ENCODE assay signal across 8 cellular contexts in the genomic region with DNA sequence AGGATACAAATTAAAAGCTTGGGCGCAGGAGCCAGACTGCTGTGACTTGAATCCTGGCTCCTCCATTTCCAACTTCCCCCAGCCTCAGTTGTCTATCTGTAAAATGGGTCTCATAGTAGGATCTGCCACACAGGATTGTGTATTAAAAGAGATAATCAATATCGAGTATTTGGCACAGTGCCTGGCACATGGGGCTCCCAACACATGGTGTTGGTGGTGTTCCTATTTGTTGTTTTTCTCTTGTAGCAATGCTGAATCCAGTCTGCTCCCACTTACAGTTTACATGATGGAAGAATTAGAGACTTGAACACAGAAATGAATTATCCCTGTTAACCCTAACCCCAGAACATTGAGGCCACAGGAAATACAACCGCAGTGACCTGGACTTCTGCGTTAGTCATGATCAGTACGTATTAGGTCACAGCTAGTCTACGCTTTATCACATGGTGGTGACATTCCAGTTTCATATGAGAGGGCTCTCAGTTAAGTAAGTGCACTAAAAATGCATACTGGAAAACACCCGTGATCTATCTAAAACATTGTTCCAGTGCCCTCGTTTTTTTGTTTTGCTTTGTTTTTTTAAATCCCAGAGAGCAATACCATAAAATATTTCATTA.
DNase-seq lines count a peak whose midpoint lies in the region; ATAC-seq, FAIRE-seq and TF ChIP-seq lines count a peak whose summit lies in the region.

No MANE protein-coding gene starts in this region.

- H3K9me3 ChIP-seq in A673 (ENCODE audit: low read depth, low read length, poor library complexity, severe bottlenecking) (peaks cover 11% of the 10 kb centered on the region), HUES48 (ENCODE audit: control insufficient read depth, insufficient read depth, low read length) (no peaks in the 10 kb centered on the region), K562 (replicated peaks; ENCODE audit: control insufficient read depth, insufficient read depth, low read depth, low read length) (no peaks in the 10 kb centered on the region), liver (ENCODE audit: control insufficient read depth in 4 of 4, low read length in 3 of 4) (no peaks in the 10 kb centered on the region)

- 23% methylated on average over 8 of the region's 8 CpGs for WGBS in K562 (ENCODE audit: insufficient coverage, low coverage, missing lambda C conversion rate)
- 58% methylated on average over 8 of the region's 8 CpGs for WGBS in liver

- no peak for DNase-seq in A673 (ENCODE audit: low spot score)
- DNase-seq in K562 (ENCODE audit: extremely low read depth in 1 of 4, low spot score in 3 of 4), result peak in 3 of 4 experiments; percentile 42 to 76 (median 71)
- no peak for DNase-seq in SIG-M5 treated with dmso at 0.1 percent for 504 hours (lab: John Stamatoyannopoulos, UW; ENCODE audit: unreplicated experiment)

- peak overlapping the region; percentile 59 for H3K27ac ChIP-seq in A673 (ENCODE audit: low read depth, low read length, poor library complexity, severe bottlenecking)
- peak overlapping the region; percentile 56 for H3K27ac ChIP-seq in HUES48 (ENCODE audit: low read depth, low read length)
- peak overlapping the region; percentile 52 for H3K27ac ChIP-seq in K562 (ENCODE audit: extremely low read depth, low read depth, low read length)
- peak overlapping the region; percentile 81 to 88 for H3K27ac ChIP-seq in liver (ENCODE audit: low read depth in 1 of 2, low read length in 2 of 2)

- TF ChIP-seq RAD21 in K562 (CRISPR knock-in tag; conservative IDR thresholded peaks at IDR 0.05 in 1 of 2, IDR thresholded peaks at IDR 0.05 in 1 of 2) (no peak), liver (IDR thresholded peaks at IDR 0.05) (no peak)

- no peaks in the 10 kb centered on the region for H3K79me2 ChIP-seq in K562 (ENCODE audit: control insufficient read depth, insufficient read depth, low read length)

- in situ Hi-C loops in K562 (cut with MboI), result loop anchor here (5.0 kb wide), 1 partner anchor 104 kb away; no protein-coding TSS in a partner anchor

- H4K20me1 ChIP-seq in K562 (replicated peaks; ENCODE audit: control insufficient read depth, insufficient read depth, low read length), result no peaks in the 10 kb centered on the region

- H3K4me1 ChIP-seq in A673 (ENCODE audit: insufficient read depth, low read length, poor library complexity, severe bottlenecking), result peaks cover 84% of the 10 kb centered on the region
- H3K4me1 ChIP-seq in HUES48 (ENCODE audit: control insufficient read depth, insufficient read depth, low read length), result peaks cover 26% of the 10 kb centered on the region
- H3K4me1 ChIP-seq in K562 (replicated peaks in 1 of 2; ENCODE audit: control insufficient read depth in 2 of 2, insufficient read depth in 2 of 2, low read length in 2 of 2), result peaks cover 5 to 15% of the 10 kb centered on the region in 2 experiments; a peak in 4 of 5 replicates
- peaks cover 19 to 58% (median 49%) of the 10 kb centered on the region in 4 donors for H3K4me1 ChIP-seq in liver (ENCODE audit: control insufficient read depth in 4 of 4, insufficient read depth in 4 of 4, low read length in 3 of 4)

- no peak for TF ChIP-seq POLR2A in K562 (conservative IDR thresholded peaks at IDR 0.05)

- H3K9ac ChIP-seq in HUES48 (ENCODE audit: low read depth, low read length), result no peak overlapping the region
- H3K9ac ChIP-seq in K562 (ENCODE audit: insufficient read depth in 1 of 2, low read depth in 2 of 2, low read length in 2 of 2), result peak overlapping the region in 1 of 2 experiments; percentile 8; a peak in 1 of 4 replicates
- H3K9ac ChIP-seq in liver (ENCODE audit: low read depth in 1 of 2, low read length in 2 of 2), result peak overlapping the region in 1 of 2 donors; percentile 93

- intact Hi-C loops in A673 (cut with micrococcal nuclease; ENCODE audit: unreplicated experiment) (loop anchor here (10.0 kb wide), 1 partner anchor 751 kb away; no protein-coding TSS in a partner anchor), K562 (cut with micrococcal nuclease) (no loop called here)

- no peak for TF ChIP-seq EP300 in K562 (IDR thresholded peaks at IDR 0.05; ENCODE audit: low read length)

- FAIRE-seq in K562 (lab: Jason Lieb, UNC), result no peak

- H3K4me3 ChIP-seq in A673 (ENCODE audit: low read depth, low read length, poor library complexity, severe bottlenecking) (no peak overlapping the region), HUES48 (ENCODE audit: low read depth, low read length) (no peak overlapping the region), K562 (no peak overlapping the region), liver (ENCODE audit: low read depth in 1 of 3, low read length in 3 of 3) (no peak overlapping the region)

- H3K4me2 ChIP-seq in K562 (ENCODE audit: insufficient read depth, low read length), result peak overlapping the region; percentile 27

- H3K36me3 ChIP-seq in A673 (ENCODE audit: insufficient read depth, low read length, poor library complexity, severe bottlenecking) (peaks cover 58% of the 10 kb centered on the region), HUES48 (ENCODE audit: control insufficient read depth, insufficient read depth, low read length) (no peaks in the 10 kb centered on the region), K562 (ENCODE audit: control insufficient read depth, insufficient read depth, low read length) (no peaks in the 10 kb centered on the region), liver (ENCODE audit: control insufficient read depth in 4 of 4, insufficient read depth in 3 of 4, low read depth in 1 of 4, low read length in 3 of 4) (peaks cover 0 to 2% (median 0%) of the 10 kb centered on the region in 4 donors)

- ATAC-seq in K562, result peak; percentile 84
- ATAC-seq in GM21447 (IDR thresholded peaks at IDR 0.05; ENCODE audit: unreplicated experiment), result no peak
- ATAC-seq in GM19328 (IDR thresholded peaks at IDR 0.05; ENCODE audit: unreplicated experiment), result no peak
- ATAC-seq in HG03097 (IDR thresholded peaks at IDR 0.05; ENCODE audit: low FRiP score, unreplicated experiment), result no peak

- POLR2A ChIA-PET in A673 (lab: Charles Lee; ENCODE audit: low non-redundant PET) (interaction anchor here (0.7 kb wide), 1 partner anchor 57 kb away, joined by 4 read pairs; no protein-coding TSS in a partner anchor), K562 (lab: Yijun Ruan, JAX) (interaction anchor here (0.9 to 1.9 kb wide), 4 partner anchors 9 to 56 kb away, joined by 3 to 6 read pairs (median 6); no protein-coding TSS in a partner anchor)

- no peaks in the 10 kb centered on the region for H3K9me1 ChIP-seq in K562 (ENCODE audit: control insufficient read depth, insufficient read depth, low read length)

- CTCF ChIA-PET in A673 (lab: Charles Lee), result no interaction called here
- CTCF ChIA-PET in K562 (lab: Yijun Ruan, JAX; ENCODE audit: low intra/inter-chr PET ratio), result no interaction called here

- BruUV-seq in A673 (replicated peaks; lab: Mats Ljungman, UMichigan) (TSS peak; percentile 2), K562 (replicated peaks; lab: Mats Ljungman, UMichigan) (no TSS peak)

- TF ChIP-seq CTCF in A673 (conservative IDR thresholded peaks at IDR 0.05; ENCODE audit: low read depth, low read length), result no peak
- no peak for TF ChIP-seq CTCF in K562 (IDR thresholded peaks at IDR 0.05 in 2 of 3, conservative IDR thresholded peaks at IDR 0.05 in 1 of 3; ENCODE audit: insufficient read depth in 2 of 3, low read depth in 1 of 3, low read length in 3 of 3)
- no peak for TF ChIP-seq CTCF in liver (IDR thresholded peaks at IDR 0.05; ENCODE audit: low read depth, low read length, missing input control)

- H2AFZ ChIP-seq in K562 (ENCODE audit: low read depth, low read length), result peak overlapping the region; percentile 18

- H3K27me3 ChIP-seq in A673 (replicated peaks; ENCODE audit: insufficient read depth, low read depth, low read length, poor library complexity) (no peaks in the 10 kb centered on the region), HUES48 (ENCODE audit: control insufficient read depth, insufficient read depth, low read length) (no peaks in the 10 kb centered on the region), K562 (ENCODE audit: control insufficient read depth in 2 of 2, insufficient read depth in 2 of 2, low read length in 2 of 2) (no peaks in the 10 kb centered on the region), liver (ENCODE audit: control insufficient read depth in 4 of 4, insufficient read depth in 4 of 4, low read length in 3 of 4) (no peaks in the 10 kb centered on the region)

TF ChIP-seq in K562, 482 proteins besides CTCF, POLR2A, EP300 and RAD21 (continues in another document):
- TF ChIP-seq ZNF384 (IDR thresholded peaks at IDR 0.05; ENCODE audit: low read depth, low read length) (no peak), ADNP (tag; IDR thresholded peaks at IDR 0.05) (peak; percentile 95), MYBL2 (IDR thresholded peaks at IDR 0.05; ENCODE audit: low read depth) (peak; percentile 13; the same call in 1 of the 2 replicates), MYBL2 (CRISPR knock-in tag; IDR thresholded peaks at IDR 0.05; ENCODE audit: borderline replicate concordance) (no peak), ZNF436 (CRISPR knock-in tag; IDR thresholded peaks at IDR 0.05) (no peak), NFIC (IDR thresholded peaks at IDR 0.05) (peak; percentile 70), SRF (CRISPR knock-in tag; IDR thresholded peaks at IDR 0.05) (no peak), CBX3 (IDR thresholded peaks at IDR 0.05; ENCODE audit: borderline replicate concordance in 1 of 2, low read length in 2 of 2) (0 out of 3 replicates have a peak, but pooled peaks of 1 of the 2 experiments have one; percentile 25), RBM39 (optimal IDR thresholded peaks at IDR 0.05; ENCODE audit: low read depth, low read length) (no peak), NR2C1 (IDR thresholded peaks at IDR 0.05) (peak; percentile 47), NR2C1 (tag; IDR thresholded peaks at IDR 0.05) (peak; percentile 81), BACH1 (tag; IDR thresholded peaks at IDR 0.05) (peak; percentile 63; the same call in 1 of the 2 replicates)

TF ChIP-seq in liver, 16 proteins besides CTCF, POLR2A, EP300 and RAD21:
- TF ChIP-seq SP1 (IDR thresholded peaks at IDR 0.05) (peak; percentile 23), RXRA (IDR thresholded peaks at IDR 0.05) (peak in 1 of 2 donors; percentile 36), NR2F2 (IDR thresholded peaks at IDR 0.05) (peak; percentile 31)
- TF ChIP-seq, protein P1, sequence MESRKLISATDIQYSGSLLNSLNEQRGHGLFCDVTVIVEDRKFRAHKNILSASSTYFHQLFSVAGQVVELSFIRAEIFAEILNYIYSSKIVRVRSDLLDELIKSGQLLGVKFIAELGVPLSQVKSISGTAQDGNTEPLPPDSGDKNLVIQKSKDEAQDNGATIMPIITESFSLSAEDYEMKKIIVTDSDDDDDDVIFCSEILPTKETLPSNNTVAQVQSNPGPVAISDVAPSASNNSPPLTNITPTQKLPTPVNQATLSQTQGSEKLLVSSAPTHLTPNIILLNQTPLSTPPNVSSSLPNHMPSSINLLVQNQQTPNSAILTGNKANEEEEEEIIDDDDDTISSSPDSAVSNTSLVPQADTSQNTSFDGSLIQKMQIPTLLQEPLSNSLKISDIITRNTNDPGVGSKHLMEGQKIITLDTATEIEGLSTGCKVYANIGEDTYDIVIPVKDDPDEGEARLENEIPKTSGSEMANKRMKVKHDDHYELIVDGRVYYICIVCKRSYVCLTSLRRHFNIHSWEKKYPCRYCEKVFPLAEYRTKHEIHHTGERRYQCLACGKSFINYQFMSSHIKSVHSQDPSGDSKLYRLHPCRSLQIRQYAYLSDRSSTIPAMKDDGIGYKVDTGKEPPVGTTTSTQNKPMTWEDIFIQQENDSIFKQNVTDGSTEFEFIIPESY (IDR thresholded peaks at IDR 0.05), result no peak

Comparison
In these comparisons a context has a peak if more than half of its experiments do, and no peak if none do; other contexts are left out.
1. DNase-seq: peak in K562 (3 of 4); none in A673 (single experiment) and SIG-M5 treated with dmso at 0.1 percent for 504 hours (single experiment).
2. Peak in every context shown above with its lines, with median percentiles within 50 percentile points of each other: H3K27ac ChIP-seq.